ENCODE assay signal across 24 cellular contexts in genomic region chr17:50957600-50958575, GRCh38.
DNase-seq lines count a peak whose midpoint lies in the region; ATAC-seq and TF ChIP-seq lines count a peak whose summit lies in the region.
"Had no signal": no experiment of that assay in that cellular context is flagged by ENCODE, and none has a peak within 500 bp of the region (broad histone marks: within the 10 kb centered on the region; RNA-seq: fewer than 3 reads in every experiment).

No MANE protein-coding gene starts in this region.

- POLR2A ChIA-PET in CD4-positive, alpha-beta memory T cell (lab: Charles Lee; ENCODE audit: partially characterized antibody): interaction anchor here (2.8 to 18.7 kb wide), 2 partner anchors 96 to 106 kb away, joined by 26 to 673 read pairs; partner anchors contain the start of gene TOB1

- H3K36me3 ChIP-seq in CD4-positive, CD25-positive, alpha-beta regulatory T cell (ENCODE audit: control insufficient read depth, insufficient read depth, low read length): no peaks in the 10 kb centered on the region
- no peaks in the 10 kb centered on the region for H3K36me3 ChIP-seq in CD4-positive, alpha-beta memory T cell (ENCODE audit: insufficient read depth, low read length)
- H3K36me3 ChIP-seq in adipocyte (ENCODE audit: control insufficient read depth, insufficient read depth, low read length, severe bottlenecking): peaks cover 19% of the 10 kb centered on the region

- H3K9ac ChIP-seq in adipocyte (ENCODE audit: low read length): no peak overlapping the region

- no peaks in the 10 kb centered on the region for H3K27me3 ChIP-seq in CD4-positive, CD25-positive, alpha-beta regulatory T cell (ENCODE audit: control insufficient read depth, insufficient read depth, low read length)
- no peaks in the 10 kb centered on the region for H3K27me3 ChIP-seq in CD4-positive, alpha-beta memory T cell (ENCODE audit: insufficient read depth, low read length)
- no peaks in the 10 kb centered on the region for H3K27me3 ChIP-seq in adipocyte (replicated peaks; ENCODE audit: control insufficient read depth, insufficient read depth, low read length)
- H3K27me3 ChIP-seq: BLaER1 treated with 17β-estradiol and CSF1 and Interleukin-3, amounts not matched to agents 10 nM and 100 nM; left lung; SJSA1; transverse colon had no signal

- CTCF ChIA-PET in CD4-positive, alpha-beta memory T cell (lab: Charles Lee; ENCODE audit: partially characterized antibody): interaction anchor here (0.8 to 17.7 kb wide), 23 partner anchors 9 to 329 kb away, joined by 3 to 515 read pairs (median 5); partner anchors contain the start of genes NME1 and TOB1

- intact Hi-C loops in CD4-positive, alpha-beta memory T cell (cut with micrococcal nuclease): loop anchor here (5.0 kb wide), 1 partner anchor 326 kb away; the partner anchor contains the start of gene ABCC3
- intact Hi-C loops in activated T-helper 2 cell treated with anti-CD3 and anti-CD28 coated beads, Interferon-gamma antibody, Interleukin-2, Interleukin-4, amounts not matched to agents 10 μg/mL and 5 μg/mL and 100 μg/mL, durations not matched to agents 14 hours and 24 hours and 36 hours (cut with micrococcal nuclease): loop anchor here (2.0 to 10.0 kb wide), 2 partner anchors 175 to 413 kb away; partner anchors contain the start of gene SPATA20

- no peaks in the 10 kb centered on the region for H3K9me3 Mint-ChIP-seq in CD4-positive, CD25-positive, alpha-beta regulatory T cell
- no peaks in the 10 kb centered on the region for H3K9me3 Mint-ChIP-seq in CD4-positive, alpha-beta memory T cell
- no peaks in the 10 kb centered on the region for H3K9me3 Mint-ChIP-seq in nephron
- H3K9me3 Mint-ChIP-seq in activated T-helper 2 cell treated with anti-CD3 and anti-CD28 coated beads, Interferon-gamma antibody, Interleukin-2, Interleukin-4, amounts not matched to agents 10 μg/mL and 5 μg/mL and 100 μg/mL, durations not matched to agents 14 hours and 24 hours and 36 hours: no peaks in the 10 kb centered on the region
- H3K9me3 Mint-ChIP-seq: effector memory CD8-positive, alpha-beta T cell had no signal

- ATAC-seq in CD4-positive, CD25-positive, alpha-beta regulatory T cell (ENCODE audit: low read depth in 2 of 2): no peak
- no peak for ATAC-seq in GM21390 (IDR thresholded peaks at IDR 0.05; ENCODE audit: unreplicated experiment)

- H3K4me3 Mint-ChIP-seq in CD4-positive, CD25-positive, alpha-beta regulatory T cell: no peak overlapping the region
- H3K4me3 Mint-ChIP-seq in CD4-positive, alpha-beta memory T cell: no peak overlapping the region
- H3K4me3 Mint-ChIP-seq in nephron: no peak overlapping the region
- H3K4me3 Mint-ChIP-seq in activated T-helper 2 cell treated with anti-CD3 and anti-CD28 coated beads, Interferon-gamma antibody, Interleukin-2, Interleukin-4, amounts not matched to agents 10 μg/mL and 5 μg/mL and 100 μg/mL, durations not matched to agents 14 hours and 24 hours and 36 hours (ENCODE audit: low read depth): no peak overlapping the region
- H3K4me3 Mint-ChIP-seq: effector memory CD8-positive, alpha-beta T cell had no signal

- no peak for TF ChIP-seq CTCF in nephron (IDR thresholded peaks at IDR 0.05; ENCODE audit: unreplicated experiment in 3 of 3)

- peak overlapping the region; percentile 33 to 62 (median 36) for H3K27ac Mint-ChIP-seq in CD4-positive, CD25-positive, alpha-beta regulatory T cell
- peak overlapping the region in 5 of 7 donors; percentile 11 to 61 (median 24) for H3K27ac Mint-ChIP-seq in CD4-positive, alpha-beta memory T cell
- H3K27ac Mint-ChIP-seq in nephron: peak overlapping the region; percentile 43 to 71 (median 59)
- H3K27ac Mint-ChIP-seq in activated T-helper 2 cell treated with anti-CD3 and anti-CD28 coated beads, Interferon-gamma antibody, Interleukin-2, Interleukin-4, amounts not matched to agents 10 μg/mL and 5 μg/mL and 100 μg/mL, durations not matched to agents 14 hours and 24 hours and 36 hours: no peak overlapping the region

- peaks cover 6% of the 10 kb centered on the region for H3K4me1 ChIP-seq in CD4-positive, CD25-positive, alpha-beta regulatory T cell (ENCODE audit: control insufficient read depth, insufficient read depth, low read length, poor library complexity, severe bottlenecking)
- peaks cover 4% of the 10 kb centered on the region for H3K4me1 ChIP-seq in CD4-positive, alpha-beta memory T cell (ENCODE audit: insufficient read depth, low read length)
- peaks cover 30% of the 10 kb centered on the region for H3K4me1 ChIP-seq in adipocyte (ENCODE audit: control insufficient read depth, insufficient read depth, low read length)
- H3K4me1 ChIP-seq: SJSA1 had no signal

- H3K4me1 Mint-ChIP-seq in CD4-positive, CD25-positive, alpha-beta regulatory T cell: peaks cover 0 to 8% (median 5%) of the 10 kb centered on the region in 4 donors
- peaks cover 1 to 5% (median 4%) of the 10 kb centered on the region in 4 donors for H3K4me1 Mint-ChIP-seq in CD4-positive, alpha-beta memory T cell
- peaks cover 51% of the 10 kb centered on the region for H3K4me1 Mint-ChIP-seq in nephron
- H3K4me1 Mint-ChIP-seq in activated T-helper 2 cell treated with anti-CD3 and anti-CD28 coated beads, Interferon-gamma antibody, Interleukin-2, Interleukin-4, amounts not matched to agents 10 μg/mL and 5 μg/mL and 100 μg/mL, durations not matched to agents 14 hours and 24 hours and 36 hours (ENCODE audit: low read depth): peaks cover 2% of the 10 kb centered on the region

- no peaks in the 10 kb centered on the region for H3K9me3 ChIP-seq in CD4-positive, CD25-positive, alpha-beta regulatory T cell (ENCODE audit: control insufficient read depth in 2 of 2, low read length in 2 of 2)
- H3K9me3 ChIP-seq in CD4-positive, alpha-beta memory T cell (ENCODE audit: control insufficient read depth in 1 of 2, low read length in 2 of 2): no peaks in the 10 kb centered on the region
- H3K9me3 ChIP-seq in adipocyte (ENCODE audit: control insufficient read depth, low read length): no peaks in the 10 kb centered on the region
- H3K9me3 ChIP-seq: BLaER1 treated with 17β-estradiol and CSF1 and Interleukin-3, amounts not matched to agents 10 nM and 100 nM; left lung; neutrophil; SJSA1; transverse colon had no signal

- no peaks in the 10 kb centered on the region for H3K27me3 Mint-ChIP-seq in CD4-positive, CD25-positive, alpha-beta regulatory T cell
- H3K27me3 Mint-ChIP-seq in CD4-positive, alpha-beta memory T cell: peaks cover 0 to 2% of the 10 kb centered on the region in 2 donors
- H3K27me3 Mint-ChIP-seq in nephron (ENCODE audit: low read depth): no peaks in the 10 kb centered on the region
- H3K27me3 Mint-ChIP-seq in activated T-helper 2 cell treated with anti-CD3 and anti-CD28 coated beads, Interferon-gamma antibody, Interleukin-2, Interleukin-4, amounts not matched to agents 10 μg/mL and 5 μg/mL and 100 μg/mL, durations not matched to agents 14 hours and 24 hours and 36 hours (ENCODE audit: low read depth): no peaks in the 10 kb centered on the region

- H3K4me3 ChIP-seq in CD4-positive, CD25-positive, alpha-beta regulatory T cell (ENCODE audit: low read depth, low read length): no peak overlapping the region
- no peak overlapping the region for H3K4me3 ChIP-seq in CD4-positive, alpha-beta memory T cell (ENCODE audit: low read length in 2 of 2)
- H3K4me3 ChIP-seq in adipocyte (ENCODE audit: low read length): no peak overlapping the region
- H3K4me3 ChIP-seq: BLaER1 treated with 17β-estradiol and CSF1 and Interleukin-3, amounts not matched to agents 10 nM and 100 nM; coronary artery; left lung; SJSA1; transverse colon had no signal

- peaks cover 1% of the 10 kb centered on the region for H3K36me3 Mint-ChIP-seq in CD4-positive, CD25-positive, alpha-beta regulatory T cell
- H3K36me3 Mint-ChIP-seq in CD4-positive, alpha-beta memory T cell: peaks cover under 1 to 4% of the 10 kb centered on the region in 2 donors
- H3K36me3 Mint-ChIP-seq in nephron (ENCODE audit: low read depth): peaks cover 7% of the 10 kb centered on the region
- peaks cover under 1% of the 10 kb centered on the region for H3K36me3 Mint-ChIP-seq in activated T-helper 2 cell treated with anti-CD3 and anti-CD28 coated beads, Interferon-gamma antibody, Interleukin-2, Interleukin-4, amounts not matched to agents 10 μg/mL and 5 μg/mL and 100 μg/mL, durations not matched to agents 14 hours and 24 hours and 36 hours (ENCODE audit: low read depth)

- no peak overlapping the region for H3K27ac ChIP-seq in CD4-positive, CD25-positive, alpha-beta regulatory T cell (ENCODE audit: insufficient read depth, low read length, poor library complexity, severe bottlenecking)
- no peak overlapping the region for H3K27ac ChIP-seq in CD4-positive, alpha-beta memory T cell (ENCODE audit: low read depth, low read length)
- H3K27ac ChIP-seq: left lung, neutrophil, SJSA1 had no signal

- DNase-seq in CD4-positive, CD25-positive, alpha-beta regulatory T cell: no peak
- DNase-seq in CD4-positive, alpha-beta memory T cell: no peak
- DNase-seq in adipocyte (ENCODE audit: low read depth) (peak; percentile 37), T-helper 1 cell (no peak)
- DNase-seq in activated T-helper 2 cell treated with anti-CD3 and anti-CD28 coated beads, Interferon-gamma antibody, Interleukin-2, Interleukin-4, amounts not matched to agents 10 μg/mL and 5 μg/mL and 100 μg/mL, durations not matched to agents 14 hours and 24 hours and 36 hours (ENCODE audit: low spot score): no peak
- DNase-seq: activated CD4-positive, alpha-beta T cell treated with anti-CD3 and anti-CD28 coated beads for 48 hours; activated naive CD4-positive, alpha-beta T cell treated with anti-CD3 and anti-CD28 coated beads, Interleukin-2, amount 50 U/mL, for 16 hours; DMS53; effector memory CD8-positive, alpha-beta T cell; erythroblast; glutamatergic neuron; HCEC 1CT; left lung; mesenchymal stem cell; NCI-H1048; stimulated activated CD4-positive, alpha-beta T cell treated with anti-CD3 and anti-CD28 coated beads, Interleukin-15, amount 100 ng/mL, for 24 hours; stimulated activated CD4-positive, alpha-beta T cell treated with anti-CD3 and anti-CD28 coated beads, Interleukin-4, amount 100 ng/mL, for 4 hours; transverse colon had no signal
